In genomic region chr14:90397401-90398314, GRCh38 we compare ENCODE assay signal across 8 cellular contexts. TPM values are rescaled to one million over a fixed set of nuclear protein-coding genes. Genes with fewer than 3 reads are reported as not detected.
DNase-seq lines count a peak whose midpoint lies in the region; ATAC-seq and TF ChIP-seq lines count a peak whose summit lies in the region.

No MANE protein-coding gene starts in this region.

- TF ChIP-seq CTCF in endothelial cell (IDR thresholded peaks at IDR 0.05; ENCODE audit: unreplicated experiment), result no peak

- peaks cover 38% of the 10 kb centered on the region for H3K4me1 Mint-ChIP-seq in activated CD8-positive, alpha-beta memory T cell treated with anti-CD3 and anti-CD28 coated beads, Interleukin-2, amount 10 ng/mL, durations not matched to agents 7 days and 5 days
- H3K4me1 Mint-ChIP-seq in endothelial cell (ENCODE audit: unreplicated experiment), result peaks cover 39% of the 10 kb centered on the region

- H3K27me3 Mint-ChIP-seq in activated CD8-positive, alpha-beta memory T cell treated with anti-CD3 and anti-CD28 coated beads, Interleukin-2, amount 10 ng/mL, durations not matched to agents 7 days and 5 days, result no peaks in the 10 kb centered on the region
- peaks cover 9% of the 10 kb centered on the region for H3K27me3 Mint-ChIP-seq in endothelial cell (ENCODE audit: unreplicated experiment)

- ATAC-seq in HG02798 (IDR thresholded peaks at IDR 0.05; ENCODE audit: poor library complexity, unreplicated experiment), result peak; percentile 22
- peak; percentile 41 for ATAC-seq in activated CD8-positive, alpha-beta memory T cell treated with anti-CD3 and anti-CD28 coated beads, Interleukin-2, amount 10 ng/mL, durations not matched to agents 7 days and 5 days

- CTCF ChIA-PET in activated CD8-positive, alpha-beta memory T cell treated with anti-CD3 and anti-CD28 coated beads, Interleukin-2, amount 10 ng/mL, durations not matched to agents 7 days and 5 days (lab: Charles Lee), result interaction anchor here (0.7 to 2.6 kb wide), 4 partner anchors 13 to 360 kb away, joined by 3 to 22 read pairs (median 4); partner anchors contain the start of gene NRDE2

- peak overlapping the region; percentile 95 for H3K27ac Mint-ChIP-seq in activated CD8-positive, alpha-beta memory T cell treated with anti-CD3 and anti-CD28 coated beads, Interleukin-2, amount 10 ng/mL, durations not matched to agents 7 days and 5 days
- H3K27ac Mint-ChIP-seq in endothelial cell (ENCODE audit: unreplicated experiment), result peak overlapping the region; percentile 77

- H3K4me3 Mint-ChIP-seq in activated CD8-positive, alpha-beta memory T cell treated with anti-CD3 and anti-CD28 coated beads, Interleukin-2, amount 10 ng/mL, durations not matched to agents 7 days and 5 days, result peak overlapping the region; percentile 99
- H3K4me3 Mint-ChIP-seq in endothelial cell (ENCODE audit: unreplicated experiment), result peak overlapping the region; percentile 96

- no peaks in the 10 kb centered on the region for H3K9me3 Mint-ChIP-seq in activated CD8-positive, alpha-beta memory T cell treated with anti-CD3 and anti-CD28 coated beads, Interleukin-2, amount 10 ng/mL, durations not matched to agents 7 days and 5 days (ENCODE audit: low read depth)
- no peaks in the 10 kb centered on the region for H3K9me3 Mint-ChIP-seq in endothelial cell (ENCODE audit: unreplicated experiment)

- DNase-seq in NCI-H2107 (lab: John Stamatoyannopoulos, UW) (peak; percentile 58), NCI-H2107 treated with DMSO at 0.1 percent for 48 hours (lab: John Stamatoyannopoulos, UW; ENCODE audit: unreplicated experiment) (no peak), NCI-H226 (peak; percentile 62), endothelial cell (ENCODE audit: low spot score) (peak; percentile 50), midbrain (lab: John Stamatoyannopoulos, UW) (peak; percentile 51)
- peak; percentile 89 for DNase-seq in activated CD8-positive, alpha-beta memory T cell treated with anti-CD3 and anti-CD28 coated beads, Interleukin-2, amount 10 ng/mL, durations not matched to agents 7 days and 5 days
- DNase-seq in stimulated activated CD8-positive, alpha-beta memory T cell treated with anti-CD3 and anti-CD28 coated beads, Interleukin-2, amount 100 ng/mL, for 48 hours (ENCODE audit: low read depth in 2 of 2), result peak; percentile 42 to 61

- peaks cover 40% of the 10 kb centered on the region for H3K36me3 Mint-ChIP-seq in activated CD8-positive, alpha-beta memory T cell treated with anti-CD3 and anti-CD28 coated beads, Interleukin-2, amount 10 ng/mL, durations not matched to agents 7 days and 5 days
- peaks cover 34% of the 10 kb centered on the region for H3K36me3 Mint-ChIP-seq in endothelial cell (ENCODE audit: low read depth, unreplicated experiment)

RNA-seq across cellular contexts. Expression of gene CALM1, which starts 0.8 kb away (rescaled TPM):
- 100 to 1,000 TPM; 634 to 673 TPM for total RNA-seq in activated CD8-positive, alpha-beta memory T cell treated with anti-CD3 and anti-CD28 coated beads, Interleukin-2, amount 10 ng/mL, durations not matched to agents 7 days and 5 days
- total RNA-seq in endothelial cell (ENCODE audit: unreplicated experiment), result 634 TPM
